In the genomic region with DNA sequence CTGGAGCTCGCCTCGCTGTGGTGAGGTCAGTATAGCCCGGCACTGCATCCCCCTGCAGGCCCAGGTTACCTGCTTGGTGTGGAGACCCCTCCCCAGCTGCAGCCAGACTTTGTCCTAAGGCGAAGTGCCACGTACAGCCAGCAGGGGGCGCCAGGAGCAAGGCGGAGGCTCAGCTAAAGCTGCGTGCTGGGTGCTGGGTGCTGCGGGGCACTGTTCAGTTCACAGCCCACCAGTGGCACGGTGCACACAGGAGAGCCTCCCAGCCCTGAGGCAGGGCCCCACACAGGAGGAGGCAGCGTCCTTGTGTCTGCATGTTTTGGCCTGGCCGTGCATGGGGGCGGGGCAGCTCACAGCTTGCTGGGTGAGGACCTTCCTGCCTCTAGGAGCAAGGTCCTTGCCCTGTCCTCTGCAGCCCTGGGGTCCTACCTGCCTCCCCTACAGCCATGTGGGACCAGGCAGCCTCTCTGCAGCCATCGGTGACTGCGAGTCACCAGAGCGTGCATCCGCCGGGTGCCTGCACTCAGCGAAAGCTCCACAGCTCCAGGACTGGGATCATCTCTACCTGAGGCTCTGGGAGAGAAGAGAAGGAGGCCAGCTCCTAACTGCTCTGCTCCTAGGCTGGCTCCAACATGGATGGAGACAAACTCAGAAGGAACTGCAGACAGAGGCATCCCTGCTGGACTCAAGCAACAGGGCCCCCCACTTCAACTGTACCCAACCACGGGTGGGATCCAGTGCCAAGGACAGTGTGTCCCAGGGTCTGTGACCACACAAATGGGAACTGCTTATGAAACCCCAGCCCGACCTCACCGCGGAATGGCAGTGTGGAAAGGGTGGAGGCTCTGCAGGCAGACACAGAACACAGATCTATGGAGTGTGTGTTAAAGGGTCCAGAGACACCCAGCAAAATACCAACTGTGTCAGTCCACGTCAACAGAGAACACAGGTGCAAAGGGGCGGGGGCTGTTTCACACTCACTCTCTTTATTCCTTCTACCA, we compare ENCODE assay signal across 1 cellular context.
TF ChIP-seq lines count a peak whose summit lies in the region.

No MANE protein-coding gene starts in this region.

TF ChIP-seq in HepG2, 621 proteins besides CTCF, POLR2A, EP300 and RAD21 (continued from another document and continues in another):
- TF ChIP-seq NFRKB (IDR thresholded peaks at IDR 0.05) (no peak), RBAK (CRISPR knock-in tag; IDR thresholded peaks at IDR 0.05) (peak; percentile 82; the same call in 1 of the 2 replicates), ZNF766 (CRISPR knock-in tag; IDR thresholded peaks at IDR 0.05; ENCODE audit: borderline replicate concordance) (peak; percentile 31; the same call in 1 of the 2 replicates), ZNF788 (CRISPR knock-in tag; IDR thresholded peaks at IDR 0.05; ENCODE audit: borderline replicate concordance) (peak; percentile 96; the same call in 1 of the 2 replicates), ATAD3A (CRISPR knock-in tag; IDR thresholded peaks at IDR 0.05) (0 out of 2 replicates have a peak, but pooled peaks have one; percentile 13), RFXAP (CRISPR knock-in tag; IDR thresholded peaks at IDR 0.05; ENCODE audit: borderline replicate concordance) (peak; percentile 88; the same call in 1 of the 2 replicates), CAMTA2 (CRISPR knock-in tag; IDR thresholded peaks at IDR 0.05; ENCODE audit: borderline replicate concordance) (peak; percentile 70; the same call in 1 of the 2 replicates), ZNF547 (CRISPR knock-in tag; IDR thresholded peaks at IDR 0.05) (peak; percentile 85), DNMT1 (CRISPR knock-in tag; IDR thresholded peaks at IDR 0.05) (peak; percentile 100), ELF1 (CRISPR knock-in tag; IDR thresholded peaks at IDR 0.05) (peak; percentile 64; the same call in 1 of the 2 replicates), ZNF558 (CRISPR knock-in tag; IDR thresholded peaks at IDR 0.05; ENCODE audit: borderline replicate concordance) (no peak; the same call in none of the 2 replicates), ZNF331 (CRISPR knock-in tag; IDR thresholded peaks at IDR 0.05) (peak; percentile 97), RARG (CRISPR knock-in tag; IDR thresholded peaks at IDR 0.05; ENCODE audit: low read depth) (no peak), SMARCE1 (IDR thresholded peaks at IDR 0.05; ENCODE audit: borderline replicate concordance) (no peak), ZHX2 (IDR thresholded peaks at IDR 0.05; ENCODE audit: low read depth) (no peak), ZHX2 (CRISPR knock-in tag; IDR thresholded peaks at IDR 0.05; ENCODE audit: borderline replicate concordance) (no peak), ZNF720 (CRISPR knock-in tag; IDR thresholded peaks at IDR 0.05) (no peak), ATF1 (CRISPR knock-in tag; IDR thresholded peaks at IDR 0.05) (no peak), ZNF574 (CRISPR knock-in tag; IDR thresholded peaks at IDR 0.05) (peak; percentile 84), NR2F6 (IDR thresholded peaks at IDR 0.05) (peak; percentile 51; the same call in 1 of the 2 replicates), NR2F6 (CRISPR knock-in tag; IDR thresholded peaks at IDR 0.05) (peak; percentile 90), STAT6 (CRISPR knock-in tag; IDR thresholded peaks at IDR 0.05; ENCODE audit: borderline replicate concordance) (peak; percentile 60; the same call in 1 of the 2 replicates), ZNF317 (CRISPR knock-in tag; IDR thresholded peaks at IDR 0.05) (0 out of 2 replicates have a peak, but pooled peaks have one; percentile 58), KAT7 (CRISPR knock-in tag; IDR thresholded peaks at IDR 0.05; ENCODE audit: borderline replicate concordance) (0 out of 2 replicates have a peak, but pooled peaks have one; percentile 79), MAF1 (CRISPR knock-in tag; IDR thresholded peaks at IDR 0.05; ENCODE audit: borderline replicate concordance) (no peak; the same call in 1 of the 2 replicates), SIX1 (CRISPR knock-in tag; IDR thresholded peaks at IDR 0.05; ENCODE audit: borderline replicate concordance) (no peak), TCF7L2 (IDR thresholded peaks at IDR 0.05; ENCODE audit: low read depth, low read length) (no peak), ZMAT3 (CRISPR knock-in tag; conservative IDR thresholded peaks at IDR 0.05) (0 out of 2 replicates have a peak, but pooled peaks have one; percentile 97), ZNF256 (CRISPR knock-in tag; conservative IDR thresholded peaks at IDR 0.05) (no peak), HMGXB4 (CRISPR knock-in tag; IDR thresholded peaks at IDR 0.05; ENCODE audit: borderline replicate concordance in 1 of 2, low read depth in 1 of 2) (peak; percentile 94 to 98), PHF20 (CRISPR knock-in tag; IDR thresholded peaks at IDR 0.05) (0 out of 2 replicates have a peak, but pooled peaks have one; percentile 25), NRL (CRISPR knock-in tag; IDR thresholded peaks at IDR 0.05; ENCODE audit: borderline replicate concordance) (peak; percentile 97), THAP11 (CRISPR knock-in tag; IDR thresholded peaks at IDR 0.05) (peak; percentile 79), RNF2 (conservative IDR thresholded peaks at IDR 0.05; ENCODE audit: low read depth) (peak; percentile 67; the same call in 1 of the 2 replicates), ZNF740 (CRISPR knock-in tag; IDR thresholded peaks at IDR 0.05) (no peak)
- TF ChIP-seq, protein P1, sequence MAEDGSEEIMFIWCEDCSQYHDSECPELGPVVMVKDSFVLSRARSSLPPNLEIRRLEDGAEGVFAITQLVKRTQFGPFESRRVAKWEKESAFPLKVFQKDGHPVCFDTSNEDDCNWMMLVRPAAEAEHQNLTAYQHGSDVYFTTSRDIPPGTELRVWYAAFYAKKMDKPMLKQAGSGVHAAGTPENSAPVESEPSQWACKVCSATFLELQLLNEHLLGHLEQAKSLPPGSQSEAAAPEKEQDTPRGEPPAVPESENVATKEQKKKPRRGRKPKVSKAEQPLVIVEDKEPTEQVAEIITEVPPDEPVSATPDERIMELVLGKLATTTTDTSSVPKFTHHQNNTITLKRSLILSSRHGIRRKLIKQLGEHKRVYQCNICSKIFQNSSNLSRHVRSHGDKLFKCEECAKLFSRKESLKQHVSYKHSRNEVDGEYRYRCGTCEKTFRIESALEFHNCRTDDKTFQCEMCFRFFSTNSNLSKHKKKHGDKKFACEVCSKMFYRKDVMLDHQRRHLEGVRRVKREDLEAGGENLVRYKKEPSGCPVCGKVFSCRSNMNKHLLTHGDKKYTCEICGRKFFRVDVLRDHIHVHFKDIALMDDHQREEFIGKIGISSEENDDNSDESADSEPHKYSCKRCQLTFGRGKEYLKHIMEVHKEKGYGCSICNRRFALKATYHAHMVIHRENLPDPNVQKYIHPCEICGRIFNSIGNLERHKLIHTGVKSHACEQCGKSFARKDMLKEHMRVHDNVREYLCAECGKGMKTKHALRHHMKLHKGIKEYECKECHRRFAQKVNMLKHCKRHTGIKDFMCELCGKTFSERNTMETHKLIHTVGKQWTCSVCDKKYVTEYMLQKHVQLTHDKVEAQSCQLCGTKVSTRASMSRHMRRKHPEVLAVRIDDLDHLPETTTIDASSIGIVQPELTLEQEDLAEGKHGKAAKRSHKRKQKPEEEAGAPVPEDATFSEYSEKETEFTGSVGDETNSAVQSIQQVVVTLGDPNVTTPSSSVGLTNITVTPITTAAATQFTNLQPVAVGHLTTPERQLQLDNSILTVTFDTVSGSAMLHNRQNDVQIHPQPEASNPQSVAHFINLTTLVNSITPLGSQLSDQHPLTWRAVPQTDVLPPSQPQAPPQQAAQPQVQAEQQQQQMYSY (CRISPR knock-in tag; IDR thresholded peaks at IDR 0.05), result no peak
- TF ChIP-seq, protein P2, sequence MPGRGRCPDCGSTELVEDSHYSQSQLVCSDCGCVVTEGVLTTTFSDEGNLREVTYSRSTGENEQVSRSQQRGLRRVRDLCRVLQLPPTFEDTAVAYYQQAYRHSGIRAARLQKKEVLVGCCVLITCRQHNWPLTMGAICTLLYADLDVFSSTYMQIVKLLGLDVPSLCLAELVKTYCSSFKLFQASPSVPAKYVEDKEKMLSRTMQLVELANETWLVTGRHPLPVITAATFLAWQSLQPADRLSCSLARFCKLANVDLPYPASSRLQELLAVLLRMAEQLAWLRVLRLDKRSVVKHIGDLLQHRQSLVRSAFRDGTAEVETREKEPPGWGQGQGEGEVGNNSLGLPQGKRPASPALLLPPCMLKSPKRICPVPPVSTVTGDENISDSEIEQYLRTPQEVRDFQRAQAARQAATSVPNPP (CRISPR knock-in tag; IDR thresholded peaks at IDR 0.05), result peak; percentile 64; the same call in 1 of the 2 replicates
